ENCODE assay signal across 26 cellular contexts in genomic region chr2:65916177-65916576, GRCh38.
DNase-seq lines count a peak whose midpoint lies in the region; ATAC-seq, FAIRE-seq and TF ChIP-seq lines count a peak whose summit lies in the region.
"Had no signal": no experiment of that assay in that cellular context is flagged by ENCODE, and none has a peak within 500 bp of the region (broad histone marks: within the 10 kb centered on the region; RNA-seq: fewer than 3 reads in every experiment).

No MANE protein-coding gene starts in this region.

- ATAC-seq in IMR-90 (ENCODE audit: low read depth), result no peak
- no peak for ATAC-seq in K562
- ATAC-seq: GM12878 had no signal

- H3K4me3 Mint-ChIP-seq in type B pancreatic cell (no peak overlapping the region), chondrocyte (ENCODE audit: unreplicated experiment) (no peak overlapping the region)
- H3K4me3 Mint-ChIP-seq: CD14-positive monocyte; CD4-positive, alpha-beta memory T cell; CD4-positive, CD25-positive, alpha-beta regulatory T cell; CD8-positive, alpha-beta memory T cell had no signal

- H4K5ac ChIP-seq in IMR-90 (ENCODE audit: low read depth, low read length), result no peak overlapping the region

- CTCF ChIA-PET in IMR-90 (lab: Yijun Ruan, JAX), result no interaction called here
- CTCF ChIA-PET in K562 (lab: Yijun Ruan, JAX; ENCODE audit: low intra/inter-chr PET ratio), result no interaction called here

- no peaks in the 10 kb centered on the region for H3K9me1 ChIP-seq in IMR-90 (ENCODE audit: insufficient read depth, low read length)
- H3K9me1 ChIP-seq in K562 (ENCODE audit: control insufficient read depth, insufficient read depth, low read length), result no peaks in the 10 kb centered on the region

- H3K27ac ChIP-seq in IMR-90 (ENCODE audit: insufficient read depth, low read length) (no peak overlapping the region), K562 (ENCODE audit: extremely low read depth, low read depth, low read length) (no peak overlapping the region)
- H3K27ac ChIP-seq: BLaER1 had no signal

- H3K18ac ChIP-seq in IMR-90 (ENCODE audit: low read depth, low read length), result no peak overlapping the region

- no peak overlapping the region for H3K4ac ChIP-seq in IMR-90 (ENCODE audit: low read depth, low read length)

- H3K79me1 ChIP-seq in IMR-90 (ENCODE audit: low read depth in 1 of 2, low read length in 2 of 2), result no peaks in the 10 kb centered on the region

- H3K14ac ChIP-seq in IMR-90 (replicated peaks; ENCODE audit: low read depth, low read length), result no peak overlapping the region

- H2BK120ac ChIP-seq in IMR-90 (ENCODE audit: low read depth, low read length), result no peak overlapping the region

- POLR2A ChIA-PET in IMR-90 (lab: Charles Lee; ENCODE audit: unreplicated experiment) (no interaction called here), K562 (lab: Yijun Ruan, JAX) (no interaction called here)

- H3K36me3 Mint-ChIP-seq in type B pancreatic cell (no peaks in the 10 kb centered on the region), chondrocyte (ENCODE audit: low read depth) (no peaks in the 10 kb centered on the region)
- H3K36me3 Mint-ChIP-seq: CD14-positive monocyte; CD4-positive, alpha-beta memory T cell; CD4-positive, CD25-positive, alpha-beta regulatory T cell; CD8-positive, alpha-beta memory T cell had no signal

- TF ChIP-seq EP300 in K562 (IDR thresholded peaks at IDR 0.05; ENCODE audit: low read length), result no peak

- no peak overlapping the region for H4K8ac ChIP-seq in IMR-90 (ENCODE audit: low read depth in 2 of 2, low read length in 2 of 2)

- no peak overlapping the region for H3K56ac ChIP-seq in IMR-90 (ENCODE audit: extremely low read depth, insufficient read depth, low read length)

- H3K36me3 ChIP-seq in IMR-90 (ENCODE audit: control insufficient read depth, insufficient read depth, low read length) (no peaks in the 10 kb centered on the region), K562 (ENCODE audit: control insufficient read depth, insufficient read depth, low read length) (no peaks in the 10 kb centered on the region)
- H3K36me3 ChIP-seq: BE2C, BLaER1 had no signal

- H4K91ac ChIP-seq in IMR-90 (ENCODE audit: insufficient read depth, low read depth, low read length), result no peak overlapping the region

- no peaks in the 10 kb centered on the region for H3K79me2 ChIP-seq in K562 (ENCODE audit: control insufficient read depth, insufficient read depth, low read length)

- in situ Hi-C loops in IMR-90 (cut with MboI; ENCODE audit: low sequenced_read_pairs) (no loop called here), K562 (cut with MboI) (no loop called here)

- H3K9me3 Mint-ChIP-seq in type B pancreatic cell (no peaks in the 10 kb centered on the region), chondrocyte (ENCODE audit: low read depth) (peaks cover 3% of the 10 kb centered on the region)
- H3K9me3 Mint-ChIP-seq: CD14-positive monocyte had no signal

- BruUV-seq in IMR-90 (replicated peaks; lab: Mats Ljungman, UMichigan), result no TSS peak
- no TSS peak for BruUV-seq in K562 (replicated peaks; lab: Mats Ljungman, UMichigan)

- no peak overlapping the region for H2AK5ac ChIP-seq in IMR-90 (ENCODE audit: low read depth, low read length)

- H2AK9ac ChIP-seq in IMR-90 (replicated peaks; ENCODE audit: low read depth, low read length, poor library complexity), result no peak overlapping the region

- H3K27me3 ChIP-seq in IMR-90 (ENCODE audit: control insufficient read depth, insufficient read depth, low read length), result peaks cover 6% of the 10 kb centered on the region
- H3K27me3 ChIP-seq in K562 (ENCODE audit: control insufficient read depth in 2 of 2, insufficient read depth in 2 of 2, low read length in 2 of 2), result no peaks in the 10 kb centered on the region
- H3K27me3 ChIP-seq: BE2C, BLaER1 had no signal

- intact Hi-C loops in IMR-90 (cut with micrococcal nuclease) (no loop called here), K562 (cut with micrococcal nuclease) (loop anchor here (10.0 kb wide), 1 partner anchor 659 kb away; no protein-coding TSS in a partner anchor)

- dilution Hi-C loops in IMR-90 (cut with HindIII; ENCODE audit: low sequenced_read_pairs, unreplicated experiment), result no loop called here

- no peak overlapping the region for H2AFZ ChIP-seq in IMR-90 (replicated peaks; ENCODE audit: low read length, poor library complexity)
- H2AFZ ChIP-seq in K562 (ENCODE audit: low read depth, low read length), result no peak overlapping the region

- H3K23ac ChIP-seq in IMR-90 (ENCODE audit: low read depth, low read length), result no peak overlapping the region

- TF ChIP-seq RAD21 in IMR-90 (IDR thresholded peaks at IDR 0.05; ENCODE audit: low read length) (no peak), K562 (CRISPR knock-in tag; conservative IDR thresholded peaks at IDR 0.05 in 1 of 2, IDR thresholded peaks at IDR 0.05 in 1 of 2) (no peak)

- TF ChIP-seq POLR2A in IMR-90 (IDR thresholded peaks at IDR 0.05; ENCODE audit: low read depth, low read length), result no peak
- no peak for TF ChIP-seq POLR2A in K562 (conservative IDR thresholded peaks at IDR 0.05)

- H2BK5ac ChIP-seq in IMR-90 (ENCODE audit: low read depth, low read length, poor library complexity, severe bottlenecking), result no peak overlapping the region

- DNase-seq in IMR-90 (no peak), K562 (ENCODE audit: extremely low read depth in 1 of 4, low spot score in 3 of 4) (no peak), type B pancreatic cell (ENCODE audit: extremely low spot score, unreplicated experiment) (no peak), occipital lobe (lab: John Stamatoyannopoulos, UW) (no peak), chondrocyte (ENCODE audit: low spot score) (no peak)
- DNase-seq: 8988T; ACHN; BE2C; C1 segment of cervical spinal cord; CD4-positive, alpha-beta memory T cell; CD4-positive, CD25-positive, alpha-beta regulatory T cell; CD8-positive, alpha-beta memory T cell; COR-L47; DMS 273 treated with DMSO at 0.1 percent for 48 hours; DMS153; DMS53; DMS79; DND-41; EL; GDM1 had no signal

- H3K4me1 ChIP-seq in IMR-90 (ENCODE audit: control insufficient read depth, insufficient read depth, low read length), result no peaks in the 10 kb centered on the region
- H3K4me1 ChIP-seq in K562 (replicated peaks in 1 of 2; ENCODE audit: control insufficient read depth in 2 of 2, insufficient read depth in 2 of 2, low read length in 2 of 2), result no peaks in the 10 kb centered on the region; a peak in 1 of 5 replicates
- H3K4me1 ChIP-seq: BE2C had no signal

- H3K9me3 ChIP-seq in IMR-90 (ENCODE audit: control insufficient read depth, insufficient read depth, low read length) (no peaks in the 10 kb centered on the region), K562 (replicated peaks; ENCODE audit: control insufficient read depth, insufficient read depth, low read depth, low read length) (no peaks in the 10 kb centered on the region)
- H3K9me3 ChIP-seq: BE2C, BLaER1 had no signal

- no peak overlapping the region for H2BK20ac ChIP-seq in IMR-90 (ENCODE audit: low read depth, low read length)

- H3K4me1 Mint-ChIP-seq in type B pancreatic cell (ENCODE audit: unreplicated experiment) (peaks cover 12% of the 10 kb centered on the region), chondrocyte (ENCODE audit: low read depth) (peaks cover 4% of the 10 kb centered on the region)
- H3K4me1 Mint-ChIP-seq: CD4-positive, alpha-beta memory T cell; CD4-positive, CD25-positive, alpha-beta regulatory T cell; CD8-positive, alpha-beta memory T cell had no signal

- TF ChIP-seq CTCF in IMR-90 (conservative IDR thresholded peaks at IDR 0.05; ENCODE audit: low read depth, low read length) (no peak), K562 (IDR thresholded peaks at IDR 0.05 in 2 of 3, conservative IDR thresholded peaks at IDR 0.05 in 1 of 3; ENCODE audit: insufficient read depth in 2 of 3, low read depth in 1 of 3, low read length in 3 of 3) (no peak), type B pancreatic cell (conservative IDR thresholded peaks at IDR 0.05) (no peak), chondrocyte (IDR thresholded peaks at IDR 0.05) (no peak)

- H4K20me1 ChIP-seq in IMR-90 (ENCODE audit: insufficient read depth, low read length), result no peaks in the 10 kb centered on the region
- no peaks in the 10 kb centered on the region for H4K20me1 ChIP-seq in K562 (replicated peaks; ENCODE audit: control insufficient read depth, insufficient read depth, low read length)
- H4K20me1 ChIP-seq: BLaER1 had no signal

- H2BK15ac ChIP-seq in IMR-90 (ENCODE audit: low read depth, low read length), result no peak overlapping the region

- H3K4me2 ChIP-seq in IMR-90 (ENCODE audit: low read depth, low read length) (no peak overlapping the region), K562 (ENCODE audit: insufficient read depth, low read length) (no peak overlapping the region)
- H3K4me2 ChIP-seq: BLaER1 had no signal

- H3K4me3 ChIP-seq in IMR-90 (ENCODE audit: insufficient read depth, low read depth, low read length), result no peak overlapping the region
- no peak overlapping the region for H3K4me3 ChIP-seq in K562
- H3K4me3 ChIP-seq: BLaER1, GM12878 had no signal

- H3K27me3 Mint-ChIP-seq in type B pancreatic cell (no peaks in the 10 kb centered on the region), chondrocyte (ENCODE audit: low read depth) (peaks cover 8% of the 10 kb centered on the region)
- H3K27me3 Mint-ChIP-seq: CD4-positive, alpha-beta memory T cell; CD4-positive, CD25-positive, alpha-beta regulatory T cell; CD8-positive, alpha-beta memory T cell had no signal

- H3K9ac ChIP-seq in IMR-90 (ENCODE audit: low read depth, low read length) (no peak overlapping the region), K562 (ENCODE audit: insufficient read depth in 1 of 2, low read depth in 2 of 2, low read length in 2 of 2) (no peak overlapping the region)
- H3K9ac ChIP-seq: BLaER1 had no signal

- FAIRE-seq in K562 (lab: Jason Lieb, UNC), result no peak
- FAIRE-seq: A204.1, GM12878, GM12892, GM18507 had no signal

- H3K27ac Mint-ChIP-seq in type B pancreatic cell, result peak overlapping the region; percentile 27
- no peak overlapping the region for H3K27ac Mint-ChIP-seq in chondrocyte (ENCODE audit: unreplicated experiment)
- H3K27ac Mint-ChIP-seq: CD14-positive monocyte; CD4-positive, alpha-beta memory T cell; CD4-positive, CD25-positive, alpha-beta regulatory T cell; CD8-positive, alpha-beta memory T cell had no signal

TF ChIP-seq in IMR-90, 13 proteins besides CTCF, POLR2A, EP300 and RAD21:
- TF ChIP-seq NFE2L2 (IDR thresholded peaks at IDR 0.05; ENCODE audit: low read depth, low read length) (no peak), CEBPB (IDR thresholded peaks at IDR 0.05; ENCODE audit: low read depth, low read length) (peak; percentile 70)

TF ChIP-seq in K562, 482 proteins besides CTCF, POLR2A, EP300 and RAD21:
- no peak for TF ChIP-seq CEBPG (CRISPR knock-in tag; IDR thresholded peaks at IDR 0.05)
- peak in 1 of 2 experiments; percentile 47; a peak in 1 of 4 replicates for TF ChIP-seq CEBPG (tag; conservative IDR thresholded peaks at IDR 0.05 in 1 of 2, IDR thresholded peaks at IDR 0.05 in 1 of 2)
- TF ChIP-seq ID3 (CRISPR knock-in tag; IDR thresholded peaks at IDR 0.05), result no peak
- TF ChIP-seq ID3 (tag; IDR thresholded peaks at IDR 0.05), result no peak
- TF ChIP-seq CEBPB (tag; IDR thresholded peaks at IDR 0.05), result peak; percentile 70
